ENCODE assay signal across 20 cellular contexts in genomic region chr10:53109320-53109719, GRCh38.
DNase-seq lines count a peak whose midpoint lies in the region; ATAC-seq and TF ChIP-seq lines count a peak whose summit lies in the region.
"Had no signal": no experiment of that assay in that cellular context is flagged by ENCODE, and none has a peak within 500 bp of the region (broad histone marks: within the 10 kb centered on the region; RNA-seq: fewer than 3 reads in every experiment).

No MANE protein-coding gene starts in this region.

- H3K4me3 ChIP-seq in epithelial cell of esophagus (ENCODE audit: low read length): no peak overlapping the region
- H3K4me3 ChIP-seq: A549, GM23248 had no signal

- DNase-seq in OCI-M1 (lab: John Stamatoyannopoulos, UW): peak; percentile 37
- peak; percentile 1 for DNase-seq in amniotic epithelial cell (ENCODE audit: low read depth)
- DNase-seq in epithelial cell of esophagus (ENCODE audit: low read depth): peak; percentile 13
- peak; percentile 39 for DNase-seq in renal cortical epithelial cell (ENCODE audit: low read depth)
- DNase-seq in NCI-H146 treated with DMSO at 0.1 percent for 48 hours (lab: John Stamatoyannopoulos, UW; ENCODE audit: unreplicated experiment): no peak
- DNase-seq in globus pallidus (ENCODE audit: low spot score): no peak
- DNase-seq: 8988T; ACHN; AML-193; C1 segment of cervical spinal cord; Calu3; CD4-positive, alpha-beta memory T cell; COR-L47; DMS79 treated with DMSO at 0.1 percent for 48 hours; GF-D8; GM23248; H7; HCEC 1CT had no signal

- no peak for TF ChIP-seq CTCF in epithelial cell of esophagus (IDR thresholded peaks at IDR 0.05; ENCODE audit: insufficient read depth, low read depth, low read length, missing control alignments)

- no peak for ATAC-seq in GM21825 (IDR thresholded peaks at IDR 0.05; ENCODE audit: unreplicated experiment)
- ATAC-seq: A549 had no signal

Comparison
In these comparisons a context has a peak if more than half of its experiments do, and no peak if none do; other contexts are left out.
1. DNase-seq: peak in OCI-M1 (single experiment), amniotic epithelial cell (single experiment), epithelial cell of esophagus (single experiment) and renal cortical epithelial cell (single experiment); none in NCI-H146 treated with DMSO at 0.1 percent for 48 hours (single experiment) and globus pallidus (single experiment).